ENCODE assay signal across 29 cellular contexts in genomic region chr17:13329421-13329820, GRCh38.
DNase-seq lines count a peak whose midpoint lies in the region; ATAC-seq and TF ChIP-seq lines count a peak whose summit lies in the region.
"Had no signal": no experiment of that assay in that cellular context is flagged by ENCODE, and none has a peak within 500 bp of the region (broad histone marks: within the 10 kb centered on the region; RNA-seq: fewer than 3 reads in every experiment).

No MANE protein-coding gene starts in this region.

- no peak overlapping the region for H4K8ac ChIP-seq in trophoblast cell (ENCODE audit: low read depth, low read length)

- no peak overlapping the region for H3K4ac ChIP-seq in trophoblast cell (ENCODE audit: low read depth, low read length)

- no peaks in the 10 kb centered on the region for H3K9me2 ChIP-seq in PC-3 (replicated peaks; ENCODE audit: low read length)

- H3K79me2 ChIP-seq in PC-3 (ENCODE audit: low read length) (no peaks in the 10 kb centered on the region), trophoblast cell (ENCODE audit: control insufficient read depth, insufficient read depth, low read length, poor library complexity) (no peaks in the 10 kb centered on the region)

- H4K20me1 ChIP-seq in PC-3 (ENCODE audit: low read length) = no peaks in the 10 kb centered on the region
- H4K20me1 ChIP-seq: BLaER1; BLaER1 treated with 17β-estradiol and CSF1 and Interleukin-3, amounts not matched to agents 10 nM and 100 nM had no signal

- H2AFZ ChIP-seq in PC-3 (ENCODE audit: low read length) = no peak overlapping the region
- H2AFZ ChIP-seq in trophoblast cell (ENCODE audit: insufficient read depth, low read length, poor library complexity) = no peak overlapping the region

- no peak overlapping the region for H3K9ac ChIP-seq in PC-3 (ENCODE audit: low read length)
- no peak overlapping the region for H3K9ac ChIP-seq in trophoblast cell (ENCODE audit: low read length)
- H3K9ac ChIP-seq: BLaER1; BLaER1 treated with 17β-estradiol and CSF1 and Interleukin-3, amounts not matched to agents 10 nM and 100 nM had no signal

- H3K9me3 ChIP-seq in PC-3 (ENCODE audit: low read length) (no peaks in the 10 kb centered on the region), trophoblast cell (ENCODE audit: insufficient read depth, low read depth, low read length) (no peaks in the 10 kb centered on the region)
- H3K9me3 ChIP-seq: A549, BE2C, BLaER1, Caco-2 had no signal

- H2BK12ac ChIP-seq in trophoblast cell (ENCODE audit: low read length) = no peak overlapping the region

- H3K4me3 ChIP-seq in PC-3 (ENCODE audit: low read length) (no peak overlapping the region), trophoblast cell (ENCODE audit: low read depth, low read length) (no peak overlapping the region)
- H3K4me3 ChIP-seq: A549; BLaER1; BLaER1 treated with 17β-estradiol and CSF1 and Interleukin-3, amounts not matched to agents 10 nM and 100 nM had no signal

- H3K23ac ChIP-seq in trophoblast cell (ENCODE audit: low read length) = no peak overlapping the region

- H2BK5ac ChIP-seq in trophoblast cell (ENCODE audit: low read depth, low read length, poor library complexity) = no peak overlapping the region

- DNase-seq in PC-3 = no peak
- peak; percentile 70 to 93 for DNase-seq in trophoblast cell
- no peak for DNase-seq in HuH-7 (ENCODE audit: low spot score)
- DNase-seq: 8988T; ACHN; AML-193; BE2C; C1 segment of cervical spinal cord; Caco-2; Calu3; CD4-positive, alpha-beta memory T cell; CD4-positive, alpha-beta T cell; CD4-positive, CD25-positive, alpha-beta regulatory T cell; CD8-positive, alpha-beta memory T cell; CD8-positive, alpha-beta T cell; COR-L47; DMS 273 treated with DMSO at 0.1 percent for 48 hours; DMS153; DMS53; DMS79; DMS79 treated with DMSO at 0.1 percent for 48 hours; DND-41; EL had no signal

- no peak overlapping the region for H2AK5ac ChIP-seq in trophoblast cell (ENCODE audit: low read length)

- ATAC-seq in PC-3 = no peak
- no peak for ATAC-seq in GM21737 (IDR thresholded peaks at IDR 0.05; ENCODE audit: unreplicated experiment)
- ATAC-seq: A549; CD8-positive, alpha-beta T cell had no signal

- H3K14ac ChIP-seq in trophoblast cell (ENCODE audit: low read length) = no peak overlapping the region

- no TSS peak for BruUV-seq in PC-3 (replicated peaks; lab: Mats Ljungman, UMichigan)

- no peak overlapping the region for H2BK120ac ChIP-seq in trophoblast cell (ENCODE audit: insufficient read depth, low read length, poor library complexity)

- POLR2A ChIA-PET in PC-3 (lab: Charles Lee; ENCODE audit: unreplicated experiment) = no interaction called here

- H3K27me3 ChIP-seq in PC-3 (ENCODE audit: low read length) (peaks cover 42% of the 10 kb centered on the region), trophoblast cell (ENCODE audit: insufficient read depth, low read length) (no peaks in the 10 kb centered on the region)
- H3K27me3 ChIP-seq: BE2C; BLaER1; BLaER1 treated with 17β-estradiol and CSF1 and Interleukin-3, amounts not matched to agents 10 nM and 100 nM had no signal

- H4K91ac ChIP-seq in trophoblast cell (ENCODE audit: low read depth, low read length) = no peak overlapping the region

- no peak overlapping the region for H3K27ac ChIP-seq in PC-3 (ENCODE audit: low read length)
- H3K27ac ChIP-seq in trophoblast cell (ENCODE audit: low read depth, low read length) = no peak overlapping the region
- H3K27ac ChIP-seq: 22Rv1; A549; BLaER1; BLaER1 treated with 17β-estradiol and CSF1 and Interleukin-3, amounts not matched to agents 10 nM and 100 nM; C4-2B had no signal

- no CpG with 5 or more reads among the region's 3 CpGs for WGBS in trophoblast cell (ENCODE audit: extremely low coverage, insufficient coverage, insufficient read length)

- H3K4me1 ChIP-seq in PC-3 (ENCODE audit: insufficient read depth, low read length) (no peaks in the 10 kb centered on the region), trophoblast cell (ENCODE audit: control insufficient read depth in 1 of 2, insufficient read depth in 2 of 2, low read length in 2 of 2) (no peaks in the 10 kb centered on the region)
- H3K4me1 ChIP-seq: A549; BE2C; BLaER1; BLaER1 treated with 17β-estradiol and CSF1 and Interleukin-3, amounts not matched to agents 10 nM and 100 nM; Caco-2 had no signal

- no peak overlapping the region for H4K12ac ChIP-seq in trophoblast cell (ENCODE audit: low read depth, low read length)

- no peak overlapping the region for H3K18ac ChIP-seq in trophoblast cell (ENCODE audit: low read length)

- H3F3A ChIP-seq in PC-3 (ENCODE audit: low read length, unreplicated experiment) = no peaks in the 10 kb centered on the region

- intact Hi-C loops in PC-3 (cut with micrococcal nuclease) = no loop called here

- H3K79me1 ChIP-seq in trophoblast cell (ENCODE audit: low read length) = no peaks in the 10 kb centered on the region

- CTCF ChIA-PET in PC-3 (lab: Charles Lee) = no interaction called here

- H3K36me3 ChIP-seq in PC-3 (ENCODE audit: low read depth, low read length) (no peaks in the 10 kb centered on the region), trophoblast cell (ENCODE audit: control insufficient read depth in 1 of 2, insufficient read depth in 2 of 2, low read length in 2 of 2) (no peaks in the 10 kb centered on the region)
- H3K36me3 ChIP-seq: BE2C; BLaER1; BLaER1 treated with 17β-estradiol and CSF1 and Interleukin-3, amounts not matched to agents 10 nM and 100 nM had no signal

- TF ChIP-seq CTCF in PC-3 (conservative IDR thresholded peaks at IDR 0.05; ENCODE audit: low read depth, low read length) = no peak

- H3K4me2 ChIP-seq in PC-3 (ENCODE audit: low read length) = 0 out of 2 replicates have a peak overlapping the region, but pooled peaks have one; percentile 7
- H3K4me2 ChIP-seq in trophoblast cell (ENCODE audit: low read length) = no peak overlapping the region
- H3K4me2 ChIP-seq: A549; BLaER1; BLaER1 treated with 17β-estradiol and CSF1 and Interleukin-3, amounts not matched to agents 10 nM and 100 nM had no signal

Comparison
In these comparisons a context has a peak if more than half of its experiments do, and no peak if none do; other contexts are left out.
1. DNase-seq: peak in trophoblast cell (2 of 2); none in PC-3 (single experiment) and HuH-7 (single experiment).